ENCODE assay signal across 8 cellular contexts in genomic region chrX:17374619-17375360, GRCh38. TPM values are rescaled to one million over a fixed set of nuclear protein-coding genes. Genes with fewer than 3 reads are reported as not detected.
DNase-seq lines count a peak whose midpoint lies in the region; ATAC-seq and TF ChIP-seq lines count a peak whose summit lies in the region.

Gene NHS, plus strand, starts transcription at chrX:17375200. Its CDS starts 558 bp downstream, at chrX:17375758.

- peak within 1 kb of the TSS; percentile 86 for H2AFZ ChIP-seq in osteoblast (ENCODE audit: low read length)

- TF ChIP-seq EP300 in gastroesophageal sphincter (IDR thresholded peaks at IDR 0.05): no peak

- peaks cover 14% of the 10 kb centered on the region for H4K20me1 ChIP-seq in osteoblast (ENCODE audit: insufficient read depth, low read length)

- ATAC-seq in gastroesophageal sphincter: peak; percentile 79
- no peak for ATAC-seq in GM21367 (IDR thresholded peaks at IDR 0.05; ENCODE audit: unreplicated experiment)

- DNase-seq in DMS 273 treated with DMSO at 0.1 percent for 48 hours (lab: John Stamatoyannopoulos, UW): peak; percentile 38
- peak; percentile 64 for DNase-seq in LoVo (ENCODE audit: low spot score)
- DNase-seq in osteoblast (ENCODE audit: insufficient read length, low spot score, missing footprints): peak; percentile 96
- DNase-seq in stimulated activated CD4-positive, alpha-beta T cell treated with anti-CD3 and anti-CD28 coated beads, Interleukin-4, amount 100 ng/mL, for 24 hours: no peak
- DNase-seq in effector CD8-positive, alpha-beta T cell (lab: John Stamatoyannopoulos, UW): no peak

- WGBS in gastroesophageal sphincter (ENCODE audit: low coverage in 1 of 2), 2 donors: 25% methylated on average over 13 of the region's 52 CpGs; no CpG with 5 or more reads in 1 of the 2 donors

- H3K27ac ChIP-seq in VCaP (no peak within 1 kb of the TSS), gastroesophageal sphincter (peak within 1 kb of the TSS; percentile 53 to 85 (median 80)), osteoblast (ENCODE audit: low read depth, low read length) (peak within 1 kb of the TSS; percentile 65)

- no peaks in the 10 kb centered on the region for H3K36me3 ChIP-seq in gastroesophageal sphincter
- no peaks in the 10 kb centered on the region for H3K36me3 ChIP-seq in osteoblast (ENCODE audit: insufficient read depth, low read length)

- peak; percentile 8 to 21 for TF ChIP-seq POLR2A in gastroesophageal sphincter (IDR thresholded peaks at IDR 0.05)

- TF ChIP-seq CTCF in VCaP (conservative IDR thresholded peaks at IDR 0.05) (peak; percentile 56), gastroesophageal sphincter (IDR thresholded peaks at IDR 0.05) (peak; percentile 26 to 83 (median 44)), osteoblast (IDR thresholded peaks at IDR 0.05; ENCODE audit: extremely low read depth, low read depth, low read length) (peak; percentile 18)

- H3K9me3 ChIP-seq in gastroesophageal sphincter: no peaks in the 10 kb centered on the region
- H3K9me3 ChIP-seq in osteoblast (ENCODE audit: low read depth, low read length): no peaks in the 10 kb centered on the region

- H3K4me2 ChIP-seq in osteoblast (ENCODE audit: insufficient read depth, low read length): peak within 1 kb of the TSS; percentile 85

- H3K4me1 ChIP-seq in gastroesophageal sphincter (no peaks in the 10 kb centered on the region), osteoblast (ENCODE audit: insufficient read depth, low read length) (peaks cover 3% of the 10 kb centered on the region)

- peaks cover 32% of the 10 kb centered on the region for H3K79me2 ChIP-seq in osteoblast (ENCODE audit: insufficient read depth, low read length)

- H3K4me3 ChIP-seq in gastroesophageal sphincter (peak within 1 kb of the TSS; percentile 68 to 87), osteoblast (ENCODE audit: insufficient read depth, low read length) (peak within 1 kb of the TSS; percentile 81)

- no peaks in the 10 kb centered on the region for H3K27me3 ChIP-seq in gastroesophageal sphincter
- H3K27me3 ChIP-seq in osteoblast (ENCODE audit: insufficient read depth, low read length): peaks cover 2% of the 10 kb centered on the region

RNA-seq across cellular contexts. Expression of gene NHS, which starts in this region (rescaled TPM):
- total RNA-seq in gastroesophageal sphincter: 10 to 100 TPM in 1 of 4 donors, 1 to 10 TPM in 3; 4.7 to 12.3 (median 6.6) TPM
- 10.5 and 16.8 TPM in 2 replicates for total RNA-seq in osteoblast

Comparison
In these comparisons a context has a peak if more than half of its experiments do, and no peak if none do; other contexts are left out.
1. DNase-seq: peak in DMS 273 treated with DMSO at 0.1 percent for 48 hours (single experiment), LoVo (single experiment) and osteoblast (single experiment); none in stimulated activated CD4-positive, alpha-beta T cell treated with anti-CD3 and anti-CD28 coated beads, Interleukin-4, amount 100 ng/mL, for 24 hours (single experiment) and effector CD8-positive, alpha-beta T cell (single experiment).
2. Peak in every context shown above with its lines, with median percentiles within 50 percentile points of each other: CTCF ChIP-seq.